Comparison of ENCODE assay signal across 1 cellular context in the genomic region with DNA sequence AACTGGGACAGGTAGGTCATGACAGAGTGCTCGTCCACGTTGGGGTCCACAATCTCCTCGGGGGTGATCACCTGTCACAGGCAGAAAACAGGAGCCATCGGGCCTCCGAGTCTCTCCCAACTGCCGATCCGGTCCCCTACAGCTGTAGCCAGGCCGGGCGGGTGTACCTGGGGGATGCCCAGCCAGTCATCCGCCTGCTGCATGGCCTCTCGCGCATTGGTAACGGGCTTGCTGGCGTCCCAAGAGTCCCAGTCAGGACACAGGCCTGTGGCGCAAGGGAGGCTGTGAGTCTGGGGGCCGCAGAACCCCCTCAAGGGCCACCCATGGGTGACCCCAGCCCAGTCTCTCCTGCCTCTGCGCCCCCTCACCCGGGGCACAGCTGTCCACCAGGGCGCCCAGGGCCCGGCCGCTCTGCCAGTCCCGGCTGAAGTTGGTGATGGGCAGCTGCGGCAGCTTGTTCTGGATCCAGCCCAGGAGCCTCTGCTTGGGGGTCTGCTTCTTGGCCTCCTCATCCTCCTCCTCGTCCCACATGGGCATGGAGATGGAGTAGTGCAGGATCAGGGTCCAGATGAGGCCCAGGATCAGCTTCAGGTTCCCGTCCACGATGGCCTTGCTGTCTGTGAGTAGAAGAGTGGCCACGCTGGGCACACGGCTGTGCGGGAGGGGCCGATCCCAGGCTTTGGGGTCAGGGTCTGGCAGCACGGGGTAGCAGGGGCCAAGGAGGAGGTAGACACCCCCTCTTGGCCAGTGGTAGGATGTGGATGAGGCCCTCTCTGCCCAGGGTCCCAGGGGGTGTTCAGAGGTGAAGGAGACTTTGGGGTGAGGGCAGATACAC.
TF ChIP-seq lines count a peak whose summit lies in the region.

No MANE protein-coding gene starts in this region.

TF ChIP-seq in GM12878, 131 proteins besides CTCF, POLR2A, EP300 and RAD21:
- TF ChIP-seq SUZ12 (IDR thresholded peaks at IDR 0.05; ENCODE audit: unreplicated experiment) (no peak), NR2C1 (IDR thresholded peaks at IDR 0.05) (no peak), EGR1 (IDR thresholded peaks at IDR 0.05; ENCODE audit: borderline replicate concordance in 1 of 2, low read depth in 2 of 2, low read length in 2 of 2) (no peak), IRF4 (IDR thresholded peaks at IDR 0.05; ENCODE audit: low read depth, low read length) (no peak), ZBED1 (IDR thresholded peaks at IDR 0.05; ENCODE audit: borderline replicate concordance) (no peak), MTA2 (IDR thresholded peaks at IDR 0.05; ENCODE audit: low read depth) (no peak), SRF (IDR thresholded peaks at IDR 0.05; ENCODE audit: low read depth in 2 of 2, low read length in 2 of 2) (no peak), ZNF384 (IDR thresholded peaks at IDR 0.05; ENCODE audit: borderline replicate concordance, low read depth, low read length) (no peak), MXI1 (IDR thresholded peaks at IDR 0.05; ENCODE audit: low read depth, low read length) (no peak), TCF12 (IDR thresholded peaks at IDR 0.05; ENCODE audit: low read depth, low read length) (no peak), CREM (IDR thresholded peaks at IDR 0.05; ENCODE audit: low read depth) (no peak), ASH2L (IDR thresholded peaks at IDR 0.05; ENCODE audit: borderline replicate concordance, low read depth) (no peak), BMI1 (IDR thresholded peaks at IDR 0.05; ENCODE audit: borderline replicate concordance) (no peak)
- TF ChIP-seq, protein P1, sequence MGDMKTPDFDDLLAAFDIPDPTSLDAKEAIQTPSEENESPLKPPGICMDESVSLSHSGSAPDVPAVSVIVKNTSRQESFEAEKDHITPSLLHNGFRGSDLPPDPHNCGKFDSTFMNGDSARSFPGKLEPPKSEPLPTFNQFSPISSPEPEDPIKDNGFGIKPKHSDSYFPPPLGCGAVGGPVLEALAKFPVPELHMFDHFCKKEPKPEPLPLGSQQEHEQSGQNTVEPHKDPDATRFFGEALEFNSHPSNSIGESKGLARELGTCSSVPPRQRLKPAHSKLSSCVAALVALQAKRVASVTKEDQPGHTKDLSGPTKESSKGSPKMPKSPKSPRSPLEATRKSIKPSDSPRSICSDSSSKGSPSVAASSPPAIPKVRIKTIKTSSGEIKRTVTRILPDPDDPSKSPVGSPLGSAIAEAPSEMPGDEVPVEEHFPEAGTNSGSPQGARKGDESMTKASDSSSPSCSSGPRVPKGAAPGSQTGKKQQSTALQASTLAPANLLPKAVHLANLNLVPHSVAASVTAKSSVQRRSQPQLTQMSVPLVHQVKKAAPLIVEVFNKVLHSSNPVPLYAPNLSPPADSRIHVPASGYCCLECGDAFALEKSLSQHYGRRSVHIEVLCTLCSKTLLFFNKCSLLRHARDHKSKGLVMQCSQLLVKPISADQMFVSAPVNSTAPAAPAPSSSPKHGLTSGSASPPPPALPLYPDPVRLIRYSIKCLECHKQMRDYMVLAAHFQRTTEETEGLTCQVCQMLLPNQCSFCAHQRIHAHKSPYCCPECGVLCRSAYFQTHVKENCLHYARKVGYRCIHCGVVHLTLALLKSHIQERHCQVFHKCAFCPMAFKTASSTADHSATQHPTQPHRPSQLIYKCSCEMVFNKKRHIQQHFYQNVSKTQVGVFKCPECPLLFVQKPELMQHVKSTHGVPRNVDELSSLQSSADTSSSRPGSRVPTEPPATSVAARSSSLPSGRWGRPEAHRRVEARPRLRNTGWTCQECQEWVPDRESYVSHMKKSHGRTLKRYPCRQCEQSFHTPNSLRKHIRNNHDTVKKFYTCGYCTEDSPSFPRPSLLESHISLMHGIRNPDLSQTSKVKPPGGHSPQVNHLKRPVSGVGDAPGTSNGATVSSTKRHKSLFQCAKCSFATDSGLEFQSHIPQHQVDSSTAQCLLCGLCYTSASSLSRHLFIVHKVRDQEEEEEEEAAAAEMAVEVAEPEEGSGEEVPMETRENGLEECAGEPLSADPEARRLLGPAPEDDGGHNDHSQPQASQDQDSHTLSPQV (IDR thresholded peaks at IDR 0.05) = no peak
- TF ChIP-seq, protein P2, sequence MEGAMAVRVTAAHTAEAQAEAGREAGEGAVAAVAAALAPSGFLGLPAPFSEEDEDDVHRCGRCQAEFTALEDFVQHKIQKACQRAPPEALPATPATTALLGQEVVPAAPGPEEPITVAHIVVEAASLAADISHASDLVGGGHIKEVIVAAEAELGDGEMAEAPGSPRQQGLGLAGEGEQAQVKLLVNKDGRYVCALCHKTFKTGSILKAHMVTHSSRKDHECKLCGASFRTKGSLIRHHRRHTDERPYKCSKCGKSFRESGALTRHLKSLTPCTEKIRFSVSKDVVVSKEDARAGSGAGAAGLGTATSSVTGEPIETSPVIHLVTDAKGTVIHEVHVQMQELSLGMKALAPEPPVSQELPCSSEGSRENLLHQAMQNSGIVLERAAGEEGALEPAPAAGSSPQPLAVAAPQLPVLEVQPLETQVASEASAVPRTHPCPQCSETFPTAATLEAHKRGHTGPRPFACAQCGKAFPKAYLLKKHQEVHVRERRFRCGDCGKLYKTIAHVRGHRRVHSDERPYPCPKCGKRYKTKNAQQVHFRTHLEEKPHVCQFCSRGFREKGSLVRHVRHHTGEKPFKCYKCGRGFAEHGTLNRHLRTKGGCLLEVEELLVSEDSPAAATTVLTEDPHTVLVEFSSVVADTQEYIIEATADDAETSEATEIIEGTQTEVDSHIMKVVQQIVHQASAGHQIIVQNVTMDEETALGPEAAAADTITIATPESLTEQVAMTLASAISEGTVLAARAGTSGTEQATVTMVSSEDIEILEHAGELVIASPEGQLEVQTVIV (IDR thresholded peaks at IDR 0.05; ENCODE audit: borderline replicate concordance, partially characterized antibody) = no peak
- TF ChIP-seq, protein P3, sequence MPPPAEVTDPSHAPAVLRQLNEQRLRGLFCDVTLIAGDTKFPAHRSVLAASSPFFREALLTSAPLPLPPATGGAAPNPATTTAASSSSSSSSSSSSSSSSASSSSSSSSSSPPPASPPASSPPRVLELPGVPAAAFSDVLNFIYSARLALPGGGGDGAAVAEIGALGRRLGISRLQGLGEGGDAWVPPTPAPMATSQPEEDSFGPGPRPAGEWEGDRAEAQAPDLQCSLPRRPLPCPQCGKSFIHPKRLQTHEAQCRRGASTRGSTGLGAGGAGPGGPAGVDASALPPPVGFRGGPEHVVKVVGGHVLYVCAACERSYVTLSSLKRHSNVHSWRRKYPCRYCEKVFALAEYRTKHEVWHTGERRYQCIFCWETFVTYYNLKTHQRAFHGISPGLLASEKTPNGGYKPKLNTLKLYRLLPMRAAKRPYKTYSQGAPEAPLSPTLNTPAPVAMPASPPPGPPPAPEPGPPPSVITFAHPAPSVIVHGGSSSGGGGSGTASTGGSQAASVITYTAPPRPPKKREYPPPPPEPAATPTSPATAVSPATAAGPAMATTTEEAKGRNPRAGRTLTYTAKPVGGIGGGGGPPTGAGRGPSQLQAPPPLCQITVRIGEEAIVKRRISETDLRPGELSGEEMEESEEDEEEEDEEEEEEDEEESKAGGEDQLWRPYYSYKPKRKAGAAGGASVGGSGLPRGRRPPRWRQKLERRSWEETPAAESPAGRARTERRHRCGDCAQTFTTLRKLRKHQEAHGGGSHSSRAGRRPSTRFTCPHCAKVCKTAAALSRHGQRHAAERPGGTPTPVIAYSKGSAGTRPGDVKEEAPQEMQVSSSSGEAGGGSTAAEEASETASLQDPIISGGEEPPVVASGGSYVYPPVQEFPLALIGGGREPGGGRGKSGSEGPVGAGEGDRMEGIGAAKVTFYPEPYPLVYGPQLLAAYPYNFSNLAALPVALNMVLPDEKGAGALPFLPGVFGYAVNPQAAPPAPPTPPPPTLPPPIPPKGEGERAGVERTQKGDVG (CRISPR knock-in tag; IDR thresholded peaks at IDR 0.05) = no peak
- TF ChIP-seq, protein P4, sequence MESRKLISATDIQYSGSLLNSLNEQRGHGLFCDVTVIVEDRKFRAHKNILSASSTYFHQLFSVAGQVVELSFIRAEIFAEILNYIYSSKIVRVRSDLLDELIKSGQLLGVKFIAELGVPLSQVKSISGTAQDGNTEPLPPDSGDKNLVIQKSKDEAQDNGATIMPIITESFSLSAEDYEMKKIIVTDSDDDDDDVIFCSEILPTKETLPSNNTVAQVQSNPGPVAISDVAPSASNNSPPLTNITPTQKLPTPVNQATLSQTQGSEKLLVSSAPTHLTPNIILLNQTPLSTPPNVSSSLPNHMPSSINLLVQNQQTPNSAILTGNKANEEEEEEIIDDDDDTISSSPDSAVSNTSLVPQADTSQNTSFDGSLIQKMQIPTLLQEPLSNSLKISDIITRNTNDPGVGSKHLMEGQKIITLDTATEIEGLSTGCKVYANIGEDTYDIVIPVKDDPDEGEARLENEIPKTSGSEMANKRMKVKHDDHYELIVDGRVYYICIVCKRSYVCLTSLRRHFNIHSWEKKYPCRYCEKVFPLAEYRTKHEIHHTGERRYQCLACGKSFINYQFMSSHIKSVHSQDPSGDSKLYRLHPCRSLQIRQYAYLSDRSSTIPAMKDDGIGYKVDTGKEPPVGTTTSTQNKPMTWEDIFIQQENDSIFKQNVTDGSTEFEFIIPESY (IDR thresholded peaks at IDR 0.05) = no peak
